1 cellular context compared by ENCODE assay signal in the genomic region with DNA sequence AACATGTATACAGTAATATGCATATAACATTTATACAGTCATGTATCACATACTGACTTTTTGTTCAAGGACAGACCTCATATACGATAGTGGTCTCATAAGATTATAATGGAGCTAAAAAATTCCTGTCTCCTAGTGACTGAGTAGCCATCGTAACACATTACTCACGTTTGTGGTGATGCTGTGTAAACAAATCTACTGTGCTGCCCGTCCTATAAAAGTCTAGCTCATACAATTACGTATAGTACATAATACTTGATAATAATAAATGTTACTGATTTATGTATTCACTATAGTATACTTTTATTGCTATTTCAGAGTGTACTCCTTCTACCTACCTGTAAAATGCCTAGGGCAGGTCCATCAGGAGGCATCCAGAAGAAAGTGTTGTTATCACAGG.
TF ChIP-seq lines count a peak whose summit lies in the region.

No MANE protein-coding gene starts in this region.

TF ChIP-seq in WTC11, 78 proteins besides CTCF, POLR2A, EP300 and RAD21 (continued from another document):
- TF ChIP-seq ZNF263 (CRISPR knock-in tag; IDR thresholded peaks at IDR 0.05; ENCODE audit: low read depth) (no peak), GTF2I (CRISPR knock-in tag; conservative IDR thresholded peaks at IDR 0.05) (no peak), MXD4 (CRISPR knock-in tag; IDR thresholded peaks at IDR 0.05; ENCODE audit: borderline replicate concordance) (no peak), ZNF416 (CRISPR knock-in tag; IDR thresholded peaks at IDR 0.05) (no peak)
- TF ChIP-seq, protein P1, sequence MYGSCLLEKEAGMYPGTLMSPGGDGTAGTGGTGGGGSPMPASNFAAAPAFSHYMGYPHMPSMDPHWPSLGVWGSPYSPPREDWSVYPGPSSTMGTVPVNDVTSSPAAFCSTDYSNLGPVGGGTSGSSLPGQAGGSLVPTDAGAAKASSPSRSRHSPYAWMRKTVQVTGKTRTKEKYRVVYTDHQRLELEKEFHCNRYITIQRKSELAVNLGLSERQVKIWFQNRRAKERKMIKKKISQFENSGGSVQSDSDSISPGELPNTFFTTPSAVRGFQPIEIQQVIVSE (CRISPR knock-in tag; IDR thresholded peaks at IDR 0.05; ENCODE audit: borderline replicate concordance): no peak
